ENCODE assay signal across 19 cellular contexts in genomic region chr1:110585426-110585825, GRCh38. TPM values are rescaled to one million over a fixed set of nuclear protein-coding genes. Genes with fewer than 3 reads are reported as not detected.
"Had no signal": no experiment of that assay in that cellular context is flagged by ENCODE, and none has a peak within 500 bp of the region (broad histone marks: within the 10 kb centered on the region; RNA-seq: fewer than 3 reads in every experiment).

No MANE protein-coding gene starts in this region.

- H3K9me3 ChIP-seq: colonic mucosa, esophagus squamous epithelium, left lung, prostate gland, right atrium auricular region, transverse colon had no signal

- H3K27ac ChIP-seq: colonic mucosa, esophagus squamous epithelium, left lung, prostate gland, right atrium auricular region, transverse colon had no signal

- FAIRE-seq: endometrium, keratinocyte had no signal

- H3K4me3 ChIP-seq: colonic mucosa, esophagus squamous epithelium, left lung, prostate gland, right atrium auricular region, transverse colon had no signal

- H3K4me1 ChIP-seq: colonic mucosa, left lung, prostate gland, right atrium auricular region, transverse colon had no signal

- H3K36me3 ChIP-seq: colonic mucosa, esophagus squamous epithelium, left lung, prostate gland, right atrium auricular region, transverse colon had no signal

- DNase-seq: colonic mucosa; dermis blood vessel endothelial cell; effector memory CD8-positive, alpha-beta T cell; erythroblast; esophagus squamous epithelium; foreskin melanocyte; glutamatergic neuron; left lung; mesenchymal stem cell; naive thymus-derived CD8-positive, alpha-beta T cell; nephron progenitor cell; stimulated activated CD4-positive, alpha-beta T cell treated with anti-CD3 and anti-CD28 coated beads, Interleukin-2, amount 100 ng/mL, for 24 hours; stimulated activated CD4-positive, alpha-beta T cell treated with anti-CD3 and anti-CD28 coated beads, Interleukin-4, amount 100 ng/mL, for 24 hours; stimulated activated naive CD8-positive, alpha-beta T cell treated with anti-CD3 and anti-CD28 coated beads, Interleukin-15, Interleukin-2, amounts not matched to agents 100 U/mL and 50 U/mL, for 24 hours; transverse colon had no signal

- H3K27me3 ChIP-seq: colonic mucosa, right atrium auricular region, transverse colon had no signal

RNA-seq across cellular contexts. Expression of gene KCNA2, which starts 20.7 kb away (rescaled TPM):
- polyA plus RNA-seq: naive thymus-derived CD8-positive, alpha-beta T cell had no signal
